Comparison of ENCODE assay signal across 7 cellular contexts in the genomic region with DNA sequence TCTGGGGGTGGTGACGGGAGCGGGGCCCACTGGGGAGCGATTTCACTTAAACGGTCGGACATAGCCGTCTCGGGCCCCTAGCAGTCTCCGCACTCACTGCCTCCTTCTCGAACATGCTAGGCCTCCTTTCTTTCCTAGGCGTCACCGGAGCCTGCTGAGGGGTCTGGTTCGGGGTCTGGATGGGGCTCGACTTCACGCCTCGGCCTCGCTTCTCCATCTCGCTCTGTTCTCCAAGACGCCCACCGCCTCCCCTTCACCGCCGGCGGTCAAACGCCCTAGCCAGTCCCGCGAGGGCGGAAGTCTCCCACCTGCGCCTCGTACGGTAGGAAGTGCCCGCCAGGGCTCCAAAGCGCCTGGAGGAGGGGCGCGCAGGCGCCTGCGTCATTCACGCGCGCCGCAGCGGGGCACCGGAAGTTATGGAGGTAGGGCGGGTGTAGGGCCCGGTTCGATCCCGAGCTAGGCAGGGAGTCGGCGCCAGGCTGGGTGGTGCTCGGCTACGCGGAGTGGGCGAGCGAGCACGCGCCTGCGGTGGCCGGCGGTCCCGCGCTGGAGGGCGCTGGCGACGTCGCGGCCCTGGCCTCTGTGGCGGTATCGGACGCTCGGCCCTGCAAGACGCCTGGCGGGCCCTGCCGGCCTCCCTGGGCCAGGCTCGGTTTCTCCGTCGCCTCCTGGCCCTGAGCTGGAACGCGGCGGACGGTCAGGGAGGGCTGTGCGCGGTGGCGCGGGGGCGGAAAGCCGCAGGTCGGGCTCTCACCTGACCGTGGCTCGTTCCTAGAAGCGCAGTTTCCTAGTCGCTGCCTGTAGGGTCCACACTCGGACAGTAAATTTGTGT.
DNase-seq lines count a peak whose midpoint lies in the region; ATAC-seq and TF ChIP-seq lines count a peak whose summit lies in the region.

A gene with protein sequence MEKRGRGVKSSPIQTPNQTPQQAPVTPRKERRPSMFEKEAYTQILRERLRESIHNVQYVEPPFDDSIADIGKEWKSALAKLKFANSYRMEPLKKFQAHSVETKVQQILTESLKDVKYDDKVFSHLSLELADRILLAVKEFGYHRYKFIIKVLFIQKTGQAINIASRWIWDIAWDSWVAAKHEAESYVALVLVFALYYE (minus strand): TSS at position 331 of the 832 bp plus-strand sequence. CDS start 114 bp downstream, at position 217.
A gene (plus strand): TSS at position 381 of the 832 bp plus-strand sequence. CDS start 36 bp downstream, at position 417.

- H3K4me3 ChIP-seq in astrocyte of the cerebellum (ENCODE audit: low read depth, low read length), result peak within 1 kb of the TSS; percentile 81

- no peak for TF ChIP-seq CTCF in astrocyte of the cerebellum (IDR thresholded peaks at IDR 0.05; ENCODE audit: low read depth, low read length, missing control alignments)

- DNase-seq in NCI-H1930 (lab: John Stamatoyannopoulos, UW), result peak; percentile 79 to 87
- DNase-seq in T-helper 22 cell (ENCODE audit: low read depth), result peak; percentile 87
- DNase-seq in astrocyte of the cerebellum (ENCODE audit: low read depth), result peak; percentile 82
- DNase-seq in hippocampal formation (lab: John Stamatoyannopoulos, UW), result peak; percentile 82 to 92
- peak; percentile 99 for DNase-seq in retina

- in situ Hi-C loops in astrocyte of the cerebellum (cut with HindIII; ENCODE audit: low sequenced_read_pairs), result no loop called here

- ATAC-seq in GM18508 (IDR thresholded peaks at IDR 0.05; ENCODE audit: insufficient read depth, unreplicated experiment) (peak; percentile 84), HG02981 (IDR thresholded peaks at IDR 0.05; ENCODE audit: unreplicated experiment) (peak; percentile 96)

Comparison
In these comparisons a context has a peak if more than half of its experiments do, and no peak if none do; other contexts are left out.
1. Peak in every context shown above with its lines: DNase-seq, ATAC-seq and H3K4me3 ChIP-seq.